Comparison of ENCODE assay signal across 20 cellular contexts in the genomic region with DNA sequence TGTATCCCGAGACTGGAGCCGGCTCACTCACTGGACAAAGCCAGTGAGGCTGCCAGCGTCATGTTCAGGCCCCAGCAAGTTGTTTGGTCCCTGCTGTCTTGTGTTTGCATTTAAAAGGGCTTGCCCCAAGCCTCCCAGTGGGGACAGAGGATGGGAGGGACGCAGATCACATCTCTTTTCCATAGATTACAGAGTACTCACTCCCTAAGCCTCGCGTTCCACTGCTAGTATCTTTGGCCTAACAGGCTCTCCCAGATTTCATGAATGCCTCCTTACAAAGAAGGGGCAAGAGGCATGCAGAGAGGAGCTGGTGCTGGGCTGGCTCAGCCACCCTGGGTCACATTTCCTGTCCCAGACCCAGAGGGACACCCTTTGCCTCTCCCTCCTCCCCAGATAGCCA.
"Had no signal": no experiment of that assay in that cellular context is flagged by ENCODE, and none has a peak within 500 bp of the region (broad histone marks: within the 10 kb centered on the region; RNA-seq: fewer than 3 reads in every experiment).

No MANE protein-coding gene starts in this region.

- H3K36me3 ChIP-seq: cardiac muscle cell, thoracic aorta, upper lobe of right lung had no signal

- DNase-seq: activated effector memory CD4-positive, alpha-beta T cell treated with anti-CD3 and anti-CD28 coated beads, Interleukin-2, amount 50 U/mL, for 16 hours; activated T-cell treated with anti-CD3 and anti-CD28 coated beads, Interleukin-2, amount 50 U/mL, for 72 hours; anterior cingulate cortex; body of pancreas; cortex of kidney; erythroblast; foreskin fibroblast; immature natural killer cell; left ventricle myocardium superior; mammary epithelial cell; midbrain; natural killer cell; right cardiac atrium; stimulated activated CD4-positive, alpha-beta T cell treated with anti-CD3 and anti-CD28 coated beads, Interleukin-4, amount 100 ng/mL, for 24 hours; stimulated activated naive CD4-positive, alpha-beta T cell treated with Interleukin-2 at 50 U/mL for 16 hours; T-helper 1 cell; upper lobe of right lung had no signal

- H3K9ac ChIP-seq: parathyroid adenoma had no signal

- H3K4me3 ChIP-seq: body of pancreas, cardiac muscle cell, thoracic aorta, upper lobe of right lung had no signal

- H3K27me3 ChIP-seq: body of pancreas, cardiac muscle cell, upper lobe of right lung had no signal

- H3K9me3 ChIP-seq: body of pancreas, thoracic aorta, upper lobe of right lung had no signal

- H3K4me1 ChIP-seq: body of pancreas, parathyroid adenoma, upper lobe of right lung had no signal

- ATAC-seq: activated T-cell treated with anti-CD3 and anti-CD28 coated beads, Interleukin-2, amount 50 U/mL, for 72 hours; body of pancreas; left ventricle myocardium superior; natural killer cell; right cardiac atrium; upper lobe of right lung had no signal

- H3K27ac ChIP-seq: body of pancreas, cardiac muscle cell, parathyroid adenoma, thoracic aorta, upper lobe of right lung had no signal
